Comparison of ENCODE assay signal across 16 cellular contexts in genomic region chr1:37037675-37038074, GRCh38. TPM values are rescaled to one million over a fixed set of nuclear protein-coding genes. Genes with fewer than 3 reads are reported as not detected.
DNase-seq lines count a peak whose midpoint lies in the region; ATAC-seq, FAIRE-seq and TF ChIP-seq lines count a peak whose summit lies in the region.
"Had no signal": no experiment of that assay in that cellular context is flagged by ENCODE, and none has a peak within 500 bp of the region (broad histone marks: within the 10 kb centered on the region; RNA-seq: fewer than 3 reads in every experiment).

No MANE protein-coding gene starts in this region.

- intact Hi-C loops in body of pancreas (cut with DNase I), result no loop called here

- H3K27me3 ChIP-seq in HUES48 (ENCODE audit: control insufficient read depth, insufficient read depth, low read length) (peaks cover 73% of the 10 kb centered on the region), iPS-15b (ENCODE audit: control insufficient read depth, insufficient read depth, low read length) (peaks cover 35% of the 10 kb centered on the region), body of pancreas (peaks cover 0 to 27% of the 10 kb centered on the region in 2 donors)

- DNase-seq in Ammon's horn (ENCODE audit: low spot score) (peak; percentile 57), NCI-H774 (lab: John Stamatoyannopoulos, UW) (peak; percentile 45), DMS114 treated with DMSO at 0.1 percent for 48 hours (lab: John Stamatoyannopoulos, UW; ENCODE audit: unreplicated experiment) (no peak), HTR-8/SVneo (ENCODE audit: insufficient read length, low spot score) (no peak), body of pancreas (no peak)
- no peak for DNase-seq in stimulated activated CD4-positive, alpha-beta T cell treated with anti-CD3 and anti-CD28 coated beads, Interleukin-15, amount 100 ng/mL, for 24 hours
- DNase-seq: activated CD4-positive, alpha-beta T cell treated with anti-CD3 and anti-CD28 coated beads, Interleukin-2, amount 50 U/mL, for 1 hour; MM.1S; right lobe of liver; stimulated activated CD4-positive, alpha-beta T cell treated with anti-CD3 and anti-CD28 coated beads, Interleukin-1b, Interleukin-23, amount 100 ng/mL, for 48 hours had no signal

- H3K9me3 ChIP-seq in HUES48 (ENCODE audit: control insufficient read depth, insufficient read depth, low read length), result no peaks in the 10 kb centered on the region
- no peaks in the 10 kb centered on the region for H3K9me3 ChIP-seq in iPS-15b (ENCODE audit: control insufficient read depth, insufficient read depth, low read length)
- no peaks in the 10 kb centered on the region for H3K9me3 ChIP-seq in body of pancreas
- H3K9me3 ChIP-seq: heart left ventricle, right lobe of liver, suprapubic skin had no signal

- H3K4me3 ChIP-seq in HUES48 (ENCODE audit: low read depth, low read length) (peak overlapping the region; percentile 39; the same call in 1 of the 2 replicates), iPS-15b (ENCODE audit: low read depth, low read length) (peak overlapping the region; percentile 8), body of pancreas (no peak overlapping the region)
- H3K4me3 ChIP-seq: heart left ventricle, right lobe of liver, suprapubic skin had no signal

- H3K4me1 ChIP-seq in HUES48 (ENCODE audit: control insufficient read depth, insufficient read depth, low read length) (peaks cover 74% of the 10 kb centered on the region), iPS-15b (ENCODE audit: control insufficient read depth, insufficient read depth, low read length) (peaks cover 23% of the 10 kb centered on the region), body of pancreas (peaks cover 24% of the 10 kb centered on the region)
- H3K4me1 ChIP-seq: right lobe of liver had no signal

- ATAC-seq in body of pancreas, result no peak

- peak overlapping the region; percentile 28 for H3K27ac ChIP-seq in HUES48 (ENCODE audit: low read depth, low read length)
- H3K27ac ChIP-seq in body of pancreas, result no peak overlapping the region
- H3K27ac ChIP-seq: heart left ventricle, right lobe of liver, suprapubic skin had no signal

- H3K36me3 ChIP-seq in HUES48 (ENCODE audit: control insufficient read depth, insufficient read depth, low read length) (no peaks in the 10 kb centered on the region), iPS-15b (ENCODE audit: control insufficient read depth, insufficient read depth, low read length) (no peaks in the 10 kb centered on the region), body of pancreas (replicated peaks in 1 of 2; ENCODE audit: insufficient read depth in 1 of 2, low read depth in 2 of 2) (no peaks in the 10 kb centered on the region)
- H3K36me3 ChIP-seq: heart left ventricle, right lobe of liver, suprapubic skin had no signal

- FAIRE-seq in HTR-8/SVneo (lab: Jason Lieb, UNC), result no peak

- no peak for TF ChIP-seq CTCF in body of pancreas (IDR thresholded peaks at IDR 0.05)

- H3K9ac ChIP-seq in HUES48 (ENCODE audit: low read depth, low read length) (no peak overlapping the region), iPS-15b (ENCODE audit: low read depth, low read length) (no peak overlapping the region)

- TF ChIP-seq POLR2A in body of pancreas (IDR thresholded peaks at IDR 0.05), result no peak

- WGBS in body of pancreas, 2 donors, result 35 to 48% methylated on average over 14 of the region's 14 CpGs

RNA-seq across cellular contexts. Expression of gene GRIK3, which starts 3.4 kb away (rescaled TPM):
- total RNA-seq in body of pancreas, result under 1 TPM; under 0.01 to 0.99 TPM
- total RNA-seq: mesothelial cell of epicardium, RPMI7951 had no signal

Comparison
In these comparisons a context has a peak if more than half of its experiments do, and no peak if none do; other contexts are left out.
1. DNase-seq: peak in Ammon's horn (single experiment) and NCI-H774 (single experiment); none in stimulated activated CD4-positive, alpha-beta T cell treated with anti-CD3 and anti-CD28 coated beads, Interleukin-15, amount 100 ng/mL, for 24 hours (single experiment), DMS114 treated with DMSO at 0.1 percent for 48 hours (single experiment), HTR-8/SVneo (single experiment) and body of pancreas (0 of 4).
2. H3K4me3 ChIP-seq: peak in HUES48 (single experiment) and iPS-15b (single experiment); none in body of pancreas (0 of 2).